ENCODE assay signal across 9 cellular contexts in the genomic region with DNA sequence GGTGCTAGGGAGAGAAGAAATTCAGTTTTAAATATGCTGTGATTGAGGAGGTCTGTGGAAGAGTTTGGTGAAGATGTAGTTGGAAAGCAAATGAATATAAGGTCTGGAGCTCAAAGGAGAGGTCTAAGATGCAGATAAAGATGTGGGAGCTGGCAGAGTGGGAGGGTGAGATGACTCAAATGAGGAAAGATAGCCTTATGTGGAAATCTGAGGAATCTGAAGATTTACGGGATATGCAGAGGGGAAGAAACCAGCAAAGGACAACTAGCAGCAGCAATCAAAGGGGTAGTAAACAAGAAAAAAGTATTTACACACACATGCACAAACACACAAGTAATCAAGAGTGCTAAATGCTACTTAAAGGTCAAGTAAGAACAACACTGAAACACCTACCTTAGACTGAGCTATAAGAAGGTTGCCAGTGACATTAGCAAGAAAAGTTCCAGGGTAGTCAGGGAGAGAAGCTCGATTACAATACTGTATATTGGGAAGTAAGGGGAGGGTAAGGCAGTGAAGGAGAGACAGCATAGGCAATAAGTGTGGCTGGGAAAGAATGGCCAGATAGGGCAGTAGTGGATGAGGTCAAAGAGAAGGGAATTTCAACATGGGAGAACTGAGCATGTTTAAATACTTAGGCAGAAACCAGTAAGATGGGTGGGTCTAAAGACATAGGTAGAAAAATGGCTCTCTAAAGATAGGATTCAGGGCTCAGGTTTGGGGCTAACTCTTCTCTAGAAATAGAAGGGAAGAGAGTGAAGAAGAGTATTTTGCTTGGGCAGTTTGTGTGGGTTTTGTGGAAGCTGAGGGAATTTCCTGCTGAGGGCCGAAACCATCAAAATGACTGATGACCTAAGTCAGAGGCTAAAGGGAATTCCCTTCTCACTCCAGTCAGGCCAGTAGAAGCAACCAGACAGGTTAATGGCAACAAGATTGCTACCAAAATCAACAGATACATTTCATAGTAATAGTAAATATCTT. TPM values are rescaled to one million over a fixed set of nuclear protein-coding genes. Genes with fewer than 3 reads are reported as not detected.
DNase-seq lines count a peak whose midpoint lies in the region; ATAC-seq, FAIRE-seq and TF ChIP-seq lines count a peak whose summit lies in the region.
"Had no signal": no experiment of that assay in that cellular context is flagged by ENCODE, and none has a peak within 500 bp of the region (broad histone marks: within the 10 kb centered on the region; RNA-seq: fewer than 3 reads in every experiment).

No MANE protein-coding gene starts in this region.

- H3K9me3 ChIP-seq in left lung (no peaks in the 10 kb centered on the region), esophagus squamous epithelium (no peaks in the 10 kb centered on the region)

- H3K27me3 ChIP-seq in left lung (no peaks in the 10 kb centered on the region), esophagus squamous epithelium (no peaks in the 10 kb centered on the region)

- DNase-seq in GM18507 (ENCODE audit: extremely low spot score, insufficient read length, low read depth) (no peak), left lung (no peak), mucosa of gallbladder (ENCODE audit: low spot score) (no peak), C1 segment of cervical spinal cord (lab: John Stamatoyannopoulos, UW) (no peak), esophagus squamous epithelium (lab: John Stamatoyannopoulos, UW) (no peak), middle frontal gyrus (ENCODE audit: extremely low spot score, low spot score) (no peak)
- DNase-seq: NCI-H187 treated with DMSO at 0.1 percent for 48 hours had no signal

- no peak overlapping the region for H3K4me3 ChIP-seq in left lung
- H3K4me3 ChIP-seq in esophagus squamous epithelium = no peak overlapping the region

- peak; percentile 76 for ATAC-seq in GM21619 (IDR thresholded peaks at IDR 0.05; ENCODE audit: unreplicated experiment)
- ATAC-seq in HG03520 (IDR thresholded peaks at IDR 0.05; ENCODE audit: unreplicated experiment) = peak; percentile 69
- peak; percentile 25 for ATAC-seq in left lung

- FAIRE-seq in GM18507 (lab: Jason Lieb, UNC) = peak; percentile 89

- H3K36me3 ChIP-seq in left lung = peaks cover 0 to 21% of the 10 kb centered on the region in 2 donors
- H3K36me3 ChIP-seq in esophagus squamous epithelium = peaks cover 0 to 16% (median 0%) of the 10 kb centered on the region in 3 donors

- intact Hi-C loops in left lung (cut with DNase I) (no loop called here), esophagus squamous epithelium (cut with DNase I) (no loop called here)

- no peak for TF ChIP-seq POLR2A in esophagus squamous epithelium (IDR thresholded peaks at IDR 0.05)

- H3K27ac ChIP-seq in left lung = peak overlapping the region in 1 of 2 donors; percentile 30
- H3K27ac ChIP-seq in esophagus squamous epithelium = no peak overlapping the region

- H3K4me1 ChIP-seq in left lung = peaks cover 10 to 56% of the 10 kb centered on the region in 2 donors
- peaks cover 0 to 38% (median 15%) of the 10 kb centered on the region in 3 donors for H3K4me1 ChIP-seq in esophagus squamous epithelium

- WGBS in esophagus squamous epithelium, 2 donors = 60 to 68% methylated on average over 3 of the region's 3 CpGs

- TF ChIP-seq CTCF in left lung (IDR thresholded peaks at IDR 0.05) (no peak), esophagus squamous epithelium (IDR thresholded peaks at IDR 0.05) (no peak)

RNA-seq across cellular contexts. Expression of gene CMTM6, which starts 8.9 kb away (rescaled TPM):
- 10 to 100 TPM; 67.9 to 83.8 TPM for total RNA-seq in left lung
- total RNA-seq in mucosa of gallbladder = 56.3 TPM
- 10 to 100 TPM; 36.6 to 70.9 (median 63.9) TPM for total RNA-seq in esophagus squamous epithelium

Comparison
In these comparisons a context has a peak if more than half of its experiments do, and no peak if none do; other contexts are left out.
1. ATAC-seq: peak in every context shown above with its lines; median percentile 76 in GM21619; 69 in HG03520; 25 in left lung.